In genomic region chr7:47738563-47739166, GRCh38 we compare ENCODE assay signal across 2 cellular contexts.
TF ChIP-seq lines count a peak whose summit lies in the region.

No MANE protein-coding gene starts in this region.

TF ChIP-seq in A549, 52 proteins besides CTCF, POLR2A, EP300 and RAD21 (continued from another document):
- TF ChIP-seq REST (IDR thresholded peaks at IDR 0.05), result no peak
- TF ChIP-seq CBX2 (IDR thresholded peaks at IDR 0.05; ENCODE audit: borderline replicate concordance, low read depth), result no peak
- no peak for TF ChIP-seq MAZ (IDR thresholded peaks at IDR 0.05; ENCODE audit: borderline replicate concordance, low read depth, low read length)
- no peak for TF ChIP-seq FOSL2 (IDR thresholded peaks at IDR 0.05)
- TF ChIP-seq FOSL2 (CRISPR knock-in tag; IDR thresholded peaks at IDR 0.05), result no peak
- no peak for TF ChIP-seq FOSB (CRISPR knock-in tag; IDR thresholded peaks at IDR 0.05)
- TF ChIP-seq ZFP36 (IDR thresholded peaks at IDR 0.05; ENCODE audit: borderline replicate concordance, partially characterized antibody), result no peak
- TF ChIP-seq NR3C1 (IDR thresholded peaks at IDR 0.05), result no peak
- TF ChIP-seq ZC3H11A (IDR thresholded peaks at IDR 0.05), result no peak
- TF ChIP-seq CBX8 (IDR thresholded peaks at IDR 0.05), result no peak
- TF ChIP-seq ZSCAN20 (CRISPR knock-in tag; IDR thresholded peaks at IDR 0.05), result no peak

TF ChIP-seq in HepG2, 621 proteins besides CTCF, POLR2A, EP300 and RAD21 (continued from another document and continues in another):
- TF ChIP-seq GMEB1 (CRISPR knock-in tag; IDR thresholded peaks at IDR 0.05; ENCODE audit: borderline replicate concordance) (no peak), TOPORS (CRISPR knock-in tag; IDR thresholded peaks at IDR 0.05) (no peak), SIN3A (IDR thresholded peaks at IDR 0.05; ENCODE audit: borderline replicate concordance, low read depth, low read length) (no peak), ZNF724P (CRISPR knock-in tag; IDR thresholded peaks at IDR 0.05; ENCODE audit: borderline replicate concordance) (no peak), CENPBD1 (CRISPR knock-in tag; IDR thresholded peaks at IDR 0.05; ENCODE audit: borderline replicate concordance, low read depth) (no peak), ZNF660 (CRISPR knock-in tag; IDR thresholded peaks at IDR 0.05; ENCODE audit: borderline replicate concordance, low read depth) (no peak), ATF7-NPFF (CRISPR knock-in tag; IDR thresholded peaks at IDR 0.05; ENCODE audit: low read depth) (no peak), HNF1A (IDR thresholded peaks at IDR 0.05; ENCODE audit: low read depth) (no peak), HNF1A (CRISPR knock-in tag; IDR thresholded peaks at IDR 0.05; ENCODE audit: borderline replicate concordance) (0 out of 2 replicates have a peak, but pooled peaks have one; percentile 41), ZFY (CRISPR knock-in tag; IDR thresholded peaks at IDR 0.05) (no peak), ZNF430 (CRISPR knock-in tag; IDR thresholded peaks at IDR 0.05) (no peak), UBTF (CRISPR knock-in tag; IDR thresholded peaks at IDR 0.05) (0 out of 2 replicates have a peak, but pooled peaks have one; percentile 23), ZNF784 (CRISPR knock-in tag; IDR thresholded peaks at IDR 0.05; ENCODE audit: borderline replicate concordance) (0 out of 2 replicates have a peak, but pooled peaks have one; percentile 59), ZNF598 (CRISPR knock-in tag; IDR thresholded peaks at IDR 0.05; ENCODE audit: borderline replicate concordance) (no peak), ZFX (CRISPR knock-in tag; IDR thresholded peaks at IDR 0.05; ENCODE audit: low read depth) (peak; percentile 48), ZNF343 (CRISPR knock-in tag; IDR thresholded peaks at IDR 0.05) (0 out of 2 replicates have a peak, but pooled peaks have one; percentile 59), ZNF234 (CRISPR knock-in tag; conservative IDR thresholded peaks at IDR 0.05) (no peak), ZNF281 (CRISPR knock-in tag; IDR thresholded peaks at IDR 0.05; ENCODE audit: borderline replicate concordance) (peak; percentile 71; the same call in 1 of the 2 replicates), MTERF4 (CRISPR knock-in tag; IDR thresholded peaks at IDR 0.05) (no peak), ZNF331 (CRISPR knock-in tag; IDR thresholded peaks at IDR 0.05) (no peak), ZBTB7A (CRISPR knock-in tag; IDR thresholded peaks at IDR 0.05) (0 out of 2 replicates have a peak, but pooled peaks have one; percentile 49), EZH2 (conservative IDR thresholded peaks at IDR 0.05; ENCODE audit: low read depth, low read length) (no peak), FOXA3 (CRISPR knock-in tag; IDR thresholded peaks at IDR 0.05) (no peak), FOXA1 (IDR thresholded peaks at IDR 0.05) (no peak), FOXA1 (CRISPR knock-in tag; IDR thresholded peaks at IDR 0.05) (no peak), ZNF652 (CRISPR knock-in tag; IDR thresholded peaks at IDR 0.05; ENCODE audit: borderline replicate concordance, low read depth) (no peak), CENPX (CRISPR knock-in tag; IDR thresholded peaks at IDR 0.05) (no peak), FLYWCH1 (CRISPR knock-in tag; IDR thresholded peaks at IDR 0.05) (no peak), MED1 (CRISPR knock-in tag; IDR thresholded peaks at IDR 0.05) (peak; percentile 38; the same call in 1 of the 2 replicates), FOXC1 (CRISPR knock-in tag; IDR thresholded peaks at IDR 0.05; ENCODE audit: borderline replicate concordance) (no peak), MLX (CRISPR knock-in tag; IDR thresholded peaks at IDR 0.05) (no peak), TFDP2 (CRISPR knock-in tag; IDR thresholded peaks at IDR 0.05) (no peak), SYNCRIP (IDR thresholded peaks at IDR 0.05; ENCODE audit: insufficient read depth, low read depth, low read length) (no peak), ZNF589 (CRISPR knock-in tag; conservative IDR thresholded peaks at IDR 0.05) (no peak), HNF4A (CRISPR knock-in tag; IDR thresholded peaks at IDR 0.05) (peak; percentile 84), ZFP91 (CRISPR knock-in tag; IDR thresholded peaks at IDR 0.05; ENCODE audit: borderline replicate concordance) (no peak), NR2C2 (CRISPR knock-in tag; IDR thresholded peaks at IDR 0.05; ENCODE audit: borderline replicate concordance) (peak; percentile 85), ZNF781 (CRISPR knock-in tag; IDR thresholded peaks at IDR 0.05; ENCODE audit: borderline replicate concordance, not compliant biosample characterization) (no peak), ZNF451 (CRISPR knock-in tag; IDR thresholded peaks at IDR 0.05) (no peak)
